Comparison of ENCODE assay signal across 19 cellular contexts in the genomic region with DNA sequence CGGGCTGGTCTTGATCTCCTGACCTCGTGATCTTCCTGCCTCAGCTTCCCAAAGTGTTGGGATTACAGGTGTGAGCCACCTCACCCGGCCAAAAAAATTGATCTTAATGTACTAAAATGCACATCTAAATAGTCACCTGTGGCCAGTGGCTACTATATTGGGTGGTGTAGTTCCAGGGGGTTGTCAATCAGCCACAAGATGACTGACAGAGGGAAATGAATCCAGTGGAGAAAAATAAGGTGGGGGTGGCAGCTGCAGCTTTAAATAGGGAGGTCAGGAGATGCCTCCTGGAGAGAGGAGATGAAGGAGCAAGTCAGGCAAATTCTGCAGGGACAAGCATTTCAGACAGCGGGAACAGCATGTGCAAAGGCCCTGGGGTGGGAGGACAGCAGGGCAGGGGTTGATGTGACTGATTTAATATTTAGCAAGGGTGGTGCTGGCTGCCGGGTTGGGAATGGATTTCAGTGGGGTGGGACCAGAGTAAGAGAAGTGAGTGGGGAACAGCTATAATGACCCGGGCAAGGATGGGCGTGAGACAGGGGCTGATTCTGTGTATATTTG. TPM values are rescaled to one million over a fixed set of nuclear protein-coding genes. Genes with fewer than 3 reads are reported as not detected.
A peak's percentile ranks its signal among the peaks of the same experiment; 100 is the strongest.
DNase-seq lines count a peak whose midpoint lies in the region; ATAC-seq and TF ChIP-seq lines count a peak whose summit lies in the region.
"Had no signal": no experiment of that assay in that cellular context is flagged by ENCODE, and none has a peak within 500 bp of the region (broad histone marks: within the 10 kb centered on the region; RNA-seq: fewer than 3 reads in every experiment).

No MANE protein-coding gene starts in this region.

- no peaks in the 10 kb centered on the region for H3K36me3 Mint-ChIP-seq in activated CD4-positive, alpha-beta memory T cell treated with anti-CD3 and anti-CD28 coated beads for 36 hours
- no peaks in the 10 kb centered on the region for H3K36me3 Mint-ChIP-seq in activated CD4-positive, alpha-beta memory T cell treated with anti-CD3 and anti-CD28 coated beads, Interleukin-2, amount 10 ng/mL, durations not matched to agents 7 days and 5 days (ENCODE audit: low read depth)
- no peaks in the 10 kb centered on the region for H3K36me3 Mint-ChIP-seq in central memory CD8-positive, alpha-beta T cell (ENCODE audit: insufficient read depth)

- no peak for DNase-seq in activated CD4-positive, alpha-beta memory T cell treated with anti-CD3 and anti-CD28 coated beads for 36 hours
- DNase-seq in activated CD4-positive, alpha-beta memory T cell treated with anti-CD3 and anti-CD28 coated beads, Interleukin-2, amount 10 ng/mL, durations not matched to agents 7 days and 5 days: no peak
- DNase-seq in HEK293T (ENCODE audit: extremely low spot score) (no peak), omental fat pad (ENCODE audit: low spot score) (no peak)
- no peak for DNase-seq in central memory CD8-positive, alpha-beta T cell (ENCODE audit: low spot score in 2 of 2)
- DNase-seq: AML-193; Caco-2; CD4-positive, alpha-beta T cell; DMS153; DMS79; GDM1; H9; KG1 had no signal

- H3K27ac Mint-ChIP-seq in activated CD4-positive, alpha-beta memory T cell treated with anti-CD3 and anti-CD28 coated beads for 36 hours: no peak overlapping the region
- H3K27ac Mint-ChIP-seq in activated CD4-positive, alpha-beta memory T cell treated with anti-CD3 and anti-CD28 coated beads, Interleukin-2, amount 10 ng/mL, durations not matched to agents 7 days and 5 days: no peak overlapping the region
- H3K27ac Mint-ChIP-seq in central memory CD8-positive, alpha-beta T cell (ENCODE audit: low read depth): peak overlapping the region; percentile 36
- H3K27ac Mint-ChIP-seq: CD4-positive, alpha-beta T cell; H9 had no signal

- intact Hi-C loops in activated CD4-positive, alpha-beta memory T cell treated with anti-CD3 and anti-CD28 coated beads for 36 hours (cut with micrococcal nuclease): no loop called here

- TF ChIP-seq CTCF in omental fat pad (IDR thresholded peaks at IDR 0.05): no peak

- POLR2A ChIA-PET in activated CD4-positive, alpha-beta memory T cell treated with anti-CD3 and anti-CD28 coated beads for 36 hours (lab: Charles Lee): no interaction called here
- POLR2A ChIA-PET in activated CD4-positive, alpha-beta memory T cell treated with anti-CD3 and anti-CD28 coated beads, Interleukin-2, amount 10 ng/mL, durations not matched to agents 7 days and 5 days (lab: Charles Lee): no interaction called here
- POLR2A ChIA-PET in HEK293T (lab: Yijun Ruan, JAX): no interaction called here

- no peak for ATAC-seq in central memory CD8-positive, alpha-beta T cell (replicated peaks; ENCODE audit: extremely low read depth, poor library complexity, severe bottlenecking)
- ATAC-seq in HG02610 (IDR thresholded peaks at IDR 0.05; ENCODE audit: unreplicated experiment) (no peak), GM21723 (IDR thresholded peaks at IDR 0.05; ENCODE audit: unreplicated experiment) (no peak), omental fat pad (ENCODE audit: low FRiP score) (no peak)
- ATAC-seq: A549 had no signal

- H3K27me3 Mint-ChIP-seq in activated CD4-positive, alpha-beta memory T cell treated with anti-CD3 and anti-CD28 coated beads for 36 hours: peaks cover 2% of the 10 kb centered on the region
- H3K27me3 Mint-ChIP-seq in activated CD4-positive, alpha-beta memory T cell treated with anti-CD3 and anti-CD28 coated beads, Interleukin-2, amount 10 ng/mL, durations not matched to agents 7 days and 5 days: peaks cover 5% of the 10 kb centered on the region
- H3K27me3 Mint-ChIP-seq in central memory CD8-positive, alpha-beta T cell: peaks cover 26% of the 10 kb centered on the region

- H3K9me3 Mint-ChIP-seq in activated CD4-positive, alpha-beta memory T cell treated with anti-CD3 and anti-CD28 coated beads for 36 hours: no peaks in the 10 kb centered on the region
- no peaks in the 10 kb centered on the region for H3K9me3 Mint-ChIP-seq in activated CD4-positive, alpha-beta memory T cell treated with anti-CD3 and anti-CD28 coated beads, Interleukin-2, amount 10 ng/mL, durations not matched to agents 7 days and 5 days
- H3K9me3 Mint-ChIP-seq in central memory CD8-positive, alpha-beta T cell: no peaks in the 10 kb centered on the region
- H3K9me3 Mint-ChIP-seq: CD4-positive, alpha-beta T cell had no signal

- CTCF ChIA-PET in activated CD4-positive, alpha-beta memory T cell treated with anti-CD3 and anti-CD28 coated beads for 36 hours (lab: Charles Lee): no interaction called here
- CTCF ChIA-PET in activated CD4-positive, alpha-beta memory T cell treated with anti-CD3 and anti-CD28 coated beads, Interleukin-2, amount 10 ng/mL, durations not matched to agents 7 days and 5 days (lab: Charles Lee): no interaction called here
- CTCF ChIA-PET in HEK293T (lab: Yijun Ruan, JAX): no interaction called here

- peak overlapping the region; percentile 3 for H3K4me3 Mint-ChIP-seq in activated CD4-positive, alpha-beta memory T cell treated with anti-CD3 and anti-CD28 coated beads for 36 hours
- no peak overlapping the region for H3K4me3 Mint-ChIP-seq in activated CD4-positive, alpha-beta memory T cell treated with anti-CD3 and anti-CD28 coated beads, Interleukin-2, amount 10 ng/mL, durations not matched to agents 7 days and 5 days
- no peak overlapping the region for H3K4me3 Mint-ChIP-seq in central memory CD8-positive, alpha-beta T cell
- H3K4me3 Mint-ChIP-seq: CD4-positive, alpha-beta T cell; IgD-negative memory B cell had no signal

- H3K4me1 Mint-ChIP-seq in activated CD4-positive, alpha-beta memory T cell treated with anti-CD3 and anti-CD28 coated beads for 36 hours (ENCODE audit: low read depth): no peaks in the 10 kb centered on the region
- no peaks in the 10 kb centered on the region for H3K4me1 Mint-ChIP-seq in activated CD4-positive, alpha-beta memory T cell treated with anti-CD3 and anti-CD28 coated beads, Interleukin-2, amount 10 ng/mL, durations not matched to agents 7 days and 5 days
- H3K4me1 Mint-ChIP-seq in central memory CD8-positive, alpha-beta T cell: no peaks in the 10 kb centered on the region
- H3K4me1 Mint-ChIP-seq: H9 had no signal

TF ChIP-seq in HEK293T, 16 proteins besides CTCF, POLR2A, EP300 and RAD21:
- TF ChIP-seq NFRKB (IDR thresholded peaks at IDR 0.05) (no peak), SUZ12 (IDR thresholded peaks at IDR 0.05) (no peak), BHLHE40 (IDR thresholded peaks at IDR 0.05; ENCODE audit: borderline replicate concordance) (no peak), CTBP1 (IDR thresholded peaks at IDR 0.05; ENCODE audit: borderline replicate concordance) (no peak)
- TF ChIP-seq, protein P1, sequence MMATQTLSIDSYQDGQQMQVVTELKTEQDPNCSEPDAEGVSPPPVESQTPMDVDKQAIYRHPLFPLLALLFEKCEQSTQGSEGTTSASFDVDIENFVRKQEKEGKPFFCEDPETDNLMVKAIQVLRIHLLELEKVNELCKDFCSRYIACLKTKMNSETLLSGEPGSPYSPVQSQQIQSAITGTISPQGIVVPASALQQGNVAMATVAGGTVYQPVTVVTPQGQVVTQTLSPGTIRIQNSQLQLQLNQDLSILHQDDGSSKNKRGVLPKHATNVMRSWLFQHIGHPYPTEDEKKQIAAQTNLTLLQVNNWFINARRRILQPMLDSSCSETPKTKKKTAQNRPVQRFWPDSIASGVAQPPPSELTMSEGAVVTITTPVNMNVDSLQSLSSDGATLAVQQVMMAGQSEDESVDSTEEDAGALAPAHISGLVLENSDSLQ (IDR thresholded peaks at IDR 0.05): peak; percentile 58; the same call in 1 of the 2 replicates
TF ChIP-seq in HEK293T: peak in this region for 1.

RNA-seq across cellular contexts. Expression of a gene that starts 18.0 kb away (rescaled TPM):
- 10 to 100 TPM; 69.0 to 72.0 TPM for total RNA-seq in activated CD4-positive, alpha-beta memory T cell treated with anti-CD3 and anti-CD28 coated beads for 36 hours
- 10 to 100 TPM; 44.5 to 47.4 TPM for total RNA-seq in activated CD4-positive, alpha-beta memory T cell treated with anti-CD3 and anti-CD28 coated beads, Interleukin-2, amount 10 ng/mL, durations not matched to agents 7 days and 5 days
- total RNA-seq in omental fat pad: 10 to 100 TPM; 28.8 to 43.6 (median 41.1) TPM

RNA-seq across cellular contexts. Expression of a gene that starts 47.3 kb away (rescaled TPM):
- 100 to 1,000 TPM; 100 to 104 TPM for total RNA-seq in activated CD4-positive, alpha-beta memory T cell treated with anti-CD3 and anti-CD28 coated beads for 36 hours
- total RNA-seq in activated CD4-positive, alpha-beta memory T cell treated with anti-CD3 and anti-CD28 coated beads, Interleukin-2, amount 10 ng/mL, durations not matched to agents 7 days and 5 days: 10 to 100 TPM; 92.9 to 96.6 TPM
- total RNA-seq in omental fat pad: 10 to 100 TPM; 14.1 to 37.5 (median 23.0) TPM

RNA-seq across cellular contexts. Expression of a gene that starts 49.4 kb away (rescaled TPM):
- total RNA-seq in activated CD4-positive, alpha-beta memory T cell treated with anti-CD3 and anti-CD28 coated beads for 36 hours: not detected
- total RNA-seq in activated CD4-positive, alpha-beta memory T cell treated with anti-CD3 and anti-CD28 coated beads, Interleukin-2, amount 10 ng/mL, durations not matched to agents 7 days and 5 days: not detected
- total RNA-seq in omental fat pad: under 1 TPM in 1 of 4 donors, not detected in 3; 0.12 TPM
- total RNA-seq: CD4-positive, alpha-beta T cell; Daoy; HT1080 had no signal
